In genomic region chr5:137612576-137612975, GRCh38 we compare ENCODE assay signal across 28 cellular contexts.
"Had no signal": no experiment of that assay in that cellular context is flagged by ENCODE, and none has a peak within 500 bp of the region (broad histone marks: within the 10 kb centered on the region; RNA-seq: fewer than 3 reads in every experiment).

No MANE protein-coding gene starts in this region.

- H3K4me3 ChIP-seq: ascending aorta, cardiac muscle cell had no signal

- H3K9me3 ChIP-seq: ascending aorta had no signal

- H3K27me3 ChIP-seq: ascending aorta had no signal

- H3K4me1 ChIP-seq: ascending aorta had no signal

- H3K36me3 ChIP-seq: ascending aorta, cardiac muscle cell had no signal

- DNase-seq: activated B cell treated with CpG ODN at 0.5 μM for 24 hours; activated CD4-positive, alpha-beta memory T cell treated with anti-CD3 and anti-CD28 coated beads, Interleukin-2, amount 10 ng/mL, durations not matched to agents 7 days and 5 days; activated CD4-positive, alpha-beta T cell treated with anti-CD3 and anti-CD28 coated beads for 36 hours; activated CD4-positive, alpha-beta T cell treated with anti-CD3 and anti-CD28 coated beads for 48 hours; activated CD4-positive, alpha-beta T cell treated with anti-CD3 and anti-CD28 coated beads, Interleukin-2, amount 10 ng/mL, durations not matched to agents 7 days and 5 days; activated CD4-positive, alpha-beta T cell treated with anti-CD3 and anti-CD28 coated beads, Interleukin-2, amount 50 U/mL, for 48 hours; activated CD4-positive, CD25-positive, alpha-beta regulatory T cell treated with anti-CD3 and anti-CD28 coated beads, Interleukin-2, amount 50 U/mL, for 72 hours; activated CD8-positive, alpha-beta memory T cell treated with anti-CD3 and anti-CD28 coated beads, Interleukin-2, amount 10 ng/mL, durations not matched to agents 7 days and 5 days; activated CD8-positive, alpha-beta memory T cell treated with anti-CD3 and anti-CD28 coated beads, Interleukin-2, amount 50 U/mL, for 48 hours; activated CD8-positive, alpha-beta T cell treated with anti-CD3 and anti-CD28 coated beads, Interleukin-2, amount 10 ng/mL, durations not matched to agents 7 days and 5 days; activated effector memory CD4-positive, alpha-beta T cell treated with Interleukin-2 at 50 U/mL for 16 hours; activated gamma-delta T cell; activated naive CD4-positive, alpha-beta T cell treated with anti-CD3 and anti-CD28 coated beads, Interleukin-2, amount 10 ng/mL, durations not matched to agents 7 days and 5 days; activated naive CD4-positive, alpha-beta T cell treated with Interleukin-2 at 50 U/mL for 16 hours; activated naive CD8-positive, alpha-beta T cell treated with anti-CD3 and anti-CD28 coated beads, Interleukin-2, amount 10 ng/mL, durations not matched to agents 7 days and 5 days; activated naive CD8-positive, alpha-beta T cell treated with anti-CD3 and anti-CD28 coated beads, Interleukin-2, amount 50 U/mL, for 24 hours; activated T-cell treated with anti-CD3 and anti-CD28 coated beads, Interleukin-2, amount 50 U/mL, for 24 hours; activated T-cell treated with anti-CD3 and anti-CD28 coated beads, Interleukin-2, amount 50 U/mL, for 48 hours; amygdala; anterior cingulate cortex; caudate nucleus; cerebellar nuclear complex; T-helper 1 cell; T-helper 2 cell; T-helper 9 cell had no signal

- ATAC-seq: activated CD4-positive, alpha-beta T cell treated with anti-CD3 and anti-CD28 coated beads for 36 hours; activated CD8-positive, alpha-beta memory T cell treated with anti-CD3 and anti-CD28 coated beads, Interleukin-2, amount 10 ng/mL, durations not matched to agents 7 days and 5 days; activated CD8-positive, alpha-beta T cell treated with anti-CD3 and anti-CD28 coated beads, Interleukin-2, amount 10 ng/mL, durations not matched to agents 7 days and 5 days; activated naive CD8-positive, alpha-beta T cell treated with anti-CD3 and anti-CD28 coated beads, Interleukin-2, amount 50 U/mL, for 24 hours had no signal

- H3K27ac ChIP-seq: ascending aorta, cardiac muscle cell, VCaP had no signal
